Comparison of ENCODE assay signal across 11 cellular contexts in the genomic region with DNA sequence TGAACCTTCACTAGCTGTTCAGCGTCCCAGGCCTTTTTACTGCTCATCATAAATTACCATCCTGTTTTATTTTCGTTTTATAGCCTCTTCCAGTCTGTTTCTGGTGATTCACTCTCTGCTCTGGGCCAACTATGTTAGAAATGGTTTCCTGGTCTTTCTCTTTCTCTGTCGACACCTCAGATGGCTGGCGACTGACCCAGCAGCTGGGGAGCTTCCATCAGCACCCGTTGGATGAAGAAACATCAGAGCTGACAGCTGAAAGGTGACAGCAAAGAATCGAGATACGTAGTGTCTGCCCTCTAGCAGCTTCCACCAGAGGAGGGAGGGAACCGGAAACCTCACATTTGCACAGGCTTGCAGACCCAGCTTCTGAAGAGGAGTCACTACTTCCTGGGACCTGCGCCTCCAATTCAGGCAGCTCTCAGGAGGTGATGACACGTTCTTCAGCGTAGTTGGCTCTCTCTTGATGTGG.
DNase-seq lines count a peak whose midpoint lies in the region; ATAC-seq and TF ChIP-seq lines count a peak whose summit lies in the region.
"Had no signal": no experiment of that assay in that cellular context is flagged by ENCODE, and none has a peak within 500 bp of the region (broad histone marks: within the 10 kb centered on the region; RNA-seq: fewer than 3 reads in every experiment).

No MANE protein-coding gene starts in this region.

- 17 to 26% methylated on average over 11 of the region's 11 CpGs for WGBS in heart right ventricle, 2 donors
- WGBS in esophagus squamous epithelium, 2 donors: 18 to 32% methylated on average over 7 of the region's 11 CpGs

- H3K27me3 Mint-ChIP-seq in activated T-cell treated with anti-CD3 and anti-CD28 coated beads, Interleukin-2, amount 50 U/mL, for 4 hours (ENCODE audit: low read depth): peaks cover 2% of the 10 kb centered on the region
- H3K27me3 Mint-ChIP-seq in activated T-helper 17 cell treated with anti-CD3 and anti-CD28 coated beads, Interleukin-2, amount 50 U/mL, for 72 hours: no peaks in the 10 kb centered on the region
- H3K27me3 Mint-ChIP-seq in stimulated activated naive CD8-positive, alpha-beta T cell treated with anti-CD3 and anti-CD28 coated beads, Interleukin-15, amount 100 ng/mL, for 72 hours: peaks cover 12% of the 10 kb centered on the region

- peaks cover 0 to 32% (median 12%) of the 10 kb centered on the region in 7 donors for H3K27me3 ChIP-seq in heart right ventricle
- peaks cover 0 to 28% (median 0%) of the 10 kb centered on the region in 4 donors for H3K27me3 ChIP-seq in esophagus squamous epithelium
- H3K27me3 ChIP-seq: adrenal gland, BLaER1 had no signal

- H3K9me3 Mint-ChIP-seq in activated T-cell treated with anti-CD3 and anti-CD28 coated beads, Interleukin-2, amount 50 U/mL, for 4 hours: no peaks in the 10 kb centered on the region
- no peaks in the 10 kb centered on the region for H3K9me3 Mint-ChIP-seq in activated T-helper 17 cell treated with anti-CD3 and anti-CD28 coated beads, Interleukin-2, amount 50 U/mL, for 72 hours
- H3K9me3 Mint-ChIP-seq in stimulated activated naive CD8-positive, alpha-beta T cell treated with anti-CD3 and anti-CD28 coated beads, Interleukin-15, amount 100 ng/mL, for 72 hours: no peaks in the 10 kb centered on the region

- H3K27ac ChIP-seq in heart right ventricle: peak overlapping the region in 3 of 10 donors; percentile 1 to 43 (median 23)
- H3K27ac ChIP-seq in esophagus squamous epithelium: no peak overlapping the region
- H3K27ac ChIP-seq: adrenal gland, BLaER1 had no signal

- no peaks in the 10 kb centered on the region for H3K36me3 Mint-ChIP-seq in activated T-cell treated with anti-CD3 and anti-CD28 coated beads, Interleukin-2, amount 50 U/mL, for 4 hours (ENCODE audit: insufficient read depth)
- no peaks in the 10 kb centered on the region for H3K36me3 Mint-ChIP-seq in activated T-helper 17 cell treated with anti-CD3 and anti-CD28 coated beads, Interleukin-2, amount 50 U/mL, for 72 hours (ENCODE audit: low read depth)

- no peak for TF ChIP-seq CTCF in heart right ventricle (IDR thresholded peaks at IDR 0.05)
- no peak for TF ChIP-seq CTCF in esophagus squamous epithelium (IDR thresholded peaks at IDR 0.05)

- intact Hi-C loops in heart right ventricle (cut with DNase I): loop anchor here in 1 of 10 donors (2.0 kb wide), 1 partner anchor 58 kb away; no protein-coding TSS in a partner anchor
- intact Hi-C loops in esophagus squamous epithelium (cut with DNase I): no loop called here

- peak; percentile 73 to 84 for ATAC-seq in activated T-cell treated with anti-CD3 and anti-CD28 coated beads, Interleukin-2, amount 50 U/mL, for 4 hours
- ATAC-seq in activated T-helper 17 cell treated with anti-CD3 and anti-CD28 coated beads, Interleukin-2, amount 50 U/mL, for 72 hours (replicated peaks): peak; percentile 95
- ATAC-seq in heart right ventricle: peak; percentile 85 to 97 (median 91)
- peak; percentile 70 for ATAC-seq in stimulated activated naive CD8-positive, alpha-beta T cell treated with anti-CD3 and anti-CD28 coated beads, Interleukin-15, amount 100 ng/mL, for 72 hours
- no peak for ATAC-seq in GM21381 (IDR thresholded peaks at IDR 0.05; ENCODE audit: unreplicated experiment)
- no peak for ATAC-seq in HG03159 (IDR thresholded peaks at IDR 0.05; ENCODE audit: unreplicated experiment)

- H3K4me1 ChIP-seq in heart right ventricle (peaks cover 0 to 20% (median 18%) of the 10 kb centered on the region in 9 donors), esophagus squamous epithelium (peaks cover 6 to 35% (median 14%) of the 10 kb centered on the region in 3 donors)
- H3K4me1 ChIP-seq: adrenal gland, BLaER1 had no signal

- H3K4me1 Mint-ChIP-seq in activated T-cell treated with anti-CD3 and anti-CD28 coated beads, Interleukin-2, amount 50 U/mL, for 4 hours (ENCODE audit: low read depth): peaks cover 17% of the 10 kb centered on the region
- H3K4me1 Mint-ChIP-seq in activated T-helper 17 cell treated with anti-CD3 and anti-CD28 coated beads, Interleukin-2, amount 50 U/mL, for 72 hours: peaks cover 6% of the 10 kb centered on the region
- peaks cover 10% of the 10 kb centered on the region for H3K4me1 Mint-ChIP-seq in stimulated activated naive CD8-positive, alpha-beta T cell treated with anti-CD3 and anti-CD28 coated beads, Interleukin-15, amount 100 ng/mL, for 72 hours

- H3K36me3 ChIP-seq in heart right ventricle: no peaks in the 10 kb centered on the region
- H3K36me3 ChIP-seq in esophagus squamous epithelium: no peaks in the 10 kb centered on the region
- H3K36me3 ChIP-seq: adrenal gland, BLaER1 had no signal

- DNase-seq in activated T-cell treated with anti-CD3 and anti-CD28 coated beads, Interleukin-2, amount 50 U/mL, for 4 hours: no peak
- DNase-seq in activated T-cell treated with anti-CD3 and anti-CD28 coated beads, Interleukin-2, amount 50 U/mL, for 48 hours: no peak
- DNase-seq in heart right ventricle (peak; percentile 72 to 73), esophagus squamous epithelium (lab: John Stamatoyannopoulos, UW) (no peak)
- no peak for DNase-seq in stimulated activated naive CD8-positive, alpha-beta T cell treated with anti-CD3 and anti-CD28 coated beads, Interleukin-15, amount 100 ng/mL, for 72 hours
- DNase-seq: SHP77 had no signal

- H3K4me3 ChIP-seq in heart right ventricle (no peak overlapping the region), esophagus squamous epithelium (no peak overlapping the region)
- H3K4me3 ChIP-seq: adrenal gland, BLaER1 had no signal

- no peak overlapping the region for H3K4me3 Mint-ChIP-seq in activated T-cell treated with anti-CD3 and anti-CD28 coated beads, Interleukin-2, amount 50 U/mL, for 4 hours
- H3K4me3 Mint-ChIP-seq in activated T-helper 17 cell treated with anti-CD3 and anti-CD28 coated beads, Interleukin-2, amount 50 U/mL, for 72 hours: peak overlapping the region; percentile 53
- H3K4me3 Mint-ChIP-seq in stimulated activated naive CD8-positive, alpha-beta T cell treated with anti-CD3 and anti-CD28 coated beads, Interleukin-15, amount 100 ng/mL, for 72 hours: no peak overlapping the region

- H3K9me3 ChIP-seq in heart right ventricle (no peaks in the 10 kb centered on the region), esophagus squamous epithelium (no peaks in the 10 kb centered on the region)
- H3K9me3 ChIP-seq: adrenal gland, BLaER1 had no signal

- H3K27ac Mint-ChIP-seq in activated T-helper 17 cell treated with anti-CD3 and anti-CD28 coated beads, Interleukin-2, amount 50 U/mL, for 72 hours: no peak overlapping the region
- H3K27ac Mint-ChIP-seq in stimulated activated naive CD8-positive, alpha-beta T cell treated with anti-CD3 and anti-CD28 coated beads, Interleukin-15, amount 100 ng/mL, for 72 hours: no peak overlapping the region

- TF ChIP-seq POLR2A in esophagus squamous epithelium (IDR thresholded peaks at IDR 0.05): no peak

Comparison
In these comparisons a context has a peak if more than half of its experiments do, and no peak if none do; other contexts are left out.
1. ATAC-seq: peak in activated T-cell treated with anti-CD3 and anti-CD28 coated beads, Interleukin-2, amount 50 U/mL, for 4 hours (2 of 2), activated T-helper 17 cell treated with anti-CD3 and anti-CD28 coated beads, Interleukin-2, amount 50 U/mL, for 72 hours (single experiment), heart right ventricle (8 of 8) and stimulated activated naive CD8-positive, alpha-beta T cell treated with anti-CD3 and anti-CD28 coated beads, Interleukin-15, amount 100 ng/mL, for 72 hours (single experiment); none in GM21381 (single experiment) and HG03159 (single experiment).
2. DNase-seq: peak in heart right ventricle (2 of 2); none in activated T-cell treated with anti-CD3 and anti-CD28 coated beads, Interleukin-2, amount 50 U/mL, for 4 hours (single experiment), activated T-cell treated with anti-CD3 and anti-CD28 coated beads, Interleukin-2, amount 50 U/mL, for 48 hours (0 of 2), stimulated activated naive CD8-positive, alpha-beta T cell treated with anti-CD3 and anti-CD28 coated beads, Interleukin-15, amount 100 ng/mL, for 72 hours (0 of 2) and esophagus squamous epithelium (single experiment).